In the genomic region with DNA sequence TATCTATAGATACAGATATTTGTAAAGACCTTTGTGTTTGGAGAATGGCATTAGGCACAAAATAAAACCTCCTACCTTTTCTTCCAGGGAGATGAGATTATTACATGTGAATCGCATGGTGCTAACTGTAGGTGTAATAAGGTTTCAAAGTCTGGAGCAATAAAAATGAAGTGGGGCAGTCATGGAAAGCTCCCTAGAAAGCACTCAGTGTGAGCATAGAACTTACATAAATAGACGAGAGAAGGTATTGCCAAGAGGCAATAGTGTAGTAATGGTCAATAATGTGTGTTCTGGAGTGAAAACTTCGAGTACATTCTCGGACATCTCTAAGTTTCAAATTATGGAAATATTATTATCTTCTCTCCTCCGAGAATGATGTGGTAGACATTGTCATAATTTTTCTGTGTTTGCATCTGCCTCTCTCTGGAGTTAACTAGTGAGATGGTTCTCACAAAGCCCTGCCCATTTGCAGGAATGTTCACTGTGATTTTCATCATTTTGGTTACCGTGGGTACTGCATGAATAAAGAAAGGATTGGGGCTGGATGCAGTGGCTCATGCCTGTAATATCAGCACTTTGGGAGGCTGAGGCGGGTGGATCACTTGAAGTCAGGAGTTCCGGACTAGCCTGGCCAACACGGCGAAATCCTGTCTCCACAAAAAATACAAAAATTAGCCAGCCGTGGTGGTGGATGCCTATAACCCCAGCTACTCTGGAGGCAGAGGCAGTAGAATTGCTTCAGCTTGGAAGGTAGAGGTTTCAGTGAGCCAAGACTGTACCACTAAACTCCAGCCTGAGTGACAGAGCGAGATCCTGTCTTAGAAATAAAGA, we compare ENCODE assay signal across 11 cellular contexts. TPM values are rescaled to one million over a fixed set of nuclear protein-coding genes. Genes with fewer than 3 reads are reported as not detected.
DNase-seq lines count a peak whose midpoint lies in the region; ATAC-seq and TF ChIP-seq lines count a peak whose summit lies in the region.
"Had no signal": no experiment of that assay in that cellular context is flagged by ENCODE, and none has a peak within 500 bp of the region (broad histone marks: within the 10 kb centered on the region; RNA-seq: fewer than 3 reads in every experiment).

No MANE protein-coding gene starts in this region.

- peaks cover 21% of the 10 kb centered on the region for H3K4me1 Mint-ChIP-seq in activated T-helper 1 cell treated with anti-CD3 and anti-CD28 coated beads, Interleukin-12 subunit alpha, Interleukin-12 subunit beta, Interleukin-2, Interleukin-4 antibody, amounts not matched to agents 30 ng/mL and 10 ng/mL and 1 ng/mL, durations not matched to agents 14 hours and 24 hours and 36 hours (ENCODE audit: low read depth)

- H3K27me3 ChIP-seq in smooth muscle cell (ENCODE audit: low read depth) = no peaks in the 10 kb centered on the region
- H3K27me3 ChIP-seq: stomach had no signal

- TF ChIP-seq CTCF in smooth muscle cell (IDR thresholded peaks at IDR 0.05; ENCODE audit: borderline replicate concordance, insufficient read depth, poor library complexity, severe bottlenecking) = no peak

- peaks cover 34% of the 10 kb centered on the region for H3K36me3 Mint-ChIP-seq in activated T-helper 1 cell treated with anti-CD3 and anti-CD28 coated beads, Interleukin-12 subunit alpha, Interleukin-12 subunit beta, Interleukin-2, Interleukin-4 antibody, amounts not matched to agents 30 ng/mL and 10 ng/mL and 1 ng/mL, durations not matched to agents 14 hours and 24 hours and 36 hours (ENCODE audit: low read depth)

- H3K27ac Mint-ChIP-seq in activated T-helper 1 cell treated with anti-CD3 and anti-CD28 coated beads, Interleukin-12 subunit alpha, Interleukin-12 subunit beta, Interleukin-2, Interleukin-4 antibody, amounts not matched to agents 30 ng/mL and 10 ng/mL and 1 ng/mL, durations not matched to agents 14 hours and 24 hours and 36 hours = peak overlapping the region; percentile 23

- H2AFZ ChIP-seq in smooth muscle cell (ENCODE audit: low read depth) = no peak overlapping the region

- DNase-seq in GOT3 (lab: John Stamatoyannopoulos, UW) (peak; percentile 38), foreskin melanocyte (peak; percentile 71), smooth muscle cell (lab: John Stamatoyannopoulos, UW; ENCODE audit: unreplicated experiment) (no peak), Kasumi-1 (lab: John Stamatoyannopoulos, UW) (no peak)
- no peak for DNase-seq in activated T-helper 1 cell treated with anti-CD3 and anti-CD28 coated beads, Interleukin-12 subunit alpha, Interleukin-12 subunit beta, Interleukin-2, Interleukin-4 antibody, amounts not matched to agents 30 ng/mL and 10 ng/mL and 1 ng/mL, durations not matched to agents 14 hours and 24 hours and 36 hours (ENCODE audit: low spot score)
- DNase-seq in stimulated activated CD4-positive, alpha-beta T cell treated with anti-CD3 and anti-CD28 coated beads, Interleukin-4, amount 100 ng/mL, for 24 hours = no peak
- DNase-seq: NCI-H2107, stomach had no signal

- no peaks in the 10 kb centered on the region for H3K9me3 ChIP-seq in smooth muscle cell (replicated peaks; ENCODE audit: low read depth)
- H3K9me3 ChIP-seq: stomach had no signal

- ATAC-seq in GM18520 (IDR thresholded peaks at IDR 0.05; ENCODE audit: unreplicated experiment) (no peak), GM21786 (IDR thresholded peaks at IDR 0.05; ENCODE audit: unreplicated experiment) (no peak)

- H3K4me1 ChIP-seq in smooth muscle cell (ENCODE audit: low read depth) = no peaks in the 10 kb centered on the region

- H3K36me3 ChIP-seq in smooth muscle cell (ENCODE audit: low read depth) = peaks cover 30% of the 10 kb centered on the region

- H3K4me3 Mint-ChIP-seq in activated T-helper 1 cell treated with anti-CD3 and anti-CD28 coated beads, Interleukin-12 subunit alpha, Interleukin-12 subunit beta, Interleukin-2, Interleukin-4 antibody, amounts not matched to agents 30 ng/mL and 10 ng/mL and 1 ng/mL, durations not matched to agents 14 hours and 24 hours and 36 hours = no peak overlapping the region

- H3K9ac ChIP-seq in smooth muscle cell (ENCODE audit: low read depth) = no peak overlapping the region

- H3K27me3 Mint-ChIP-seq in activated T-helper 1 cell treated with anti-CD3 and anti-CD28 coated beads, Interleukin-12 subunit alpha, Interleukin-12 subunit beta, Interleukin-2, Interleukin-4 antibody, amounts not matched to agents 30 ng/mL and 10 ng/mL and 1 ng/mL, durations not matched to agents 14 hours and 24 hours and 36 hours (ENCODE audit: insufficient read depth) = no peaks in the 10 kb centered on the region
- H3K27me3 Mint-ChIP-seq: progenitor cell of endocrine pancreas had no signal

- no peak overlapping the region for H3K4me2 ChIP-seq in smooth muscle cell

- peaks cover 49% of the 10 kb centered on the region for H3F3A ChIP-seq in smooth muscle cell (ENCODE audit: low read depth)

- H3K27ac ChIP-seq in smooth muscle cell (ENCODE audit: low read depth) = peak overlapping the region; percentile 99

- H3K4me3 ChIP-seq in smooth muscle cell = no peak overlapping the region
- H3K4me3 ChIP-seq: stomach had no signal

- intact Hi-C loops in activated T-helper 1 cell treated with anti-CD3 and anti-CD28 coated beads, Interleukin-12 subunit alpha, Interleukin-12 subunit beta, Interleukin-2, Interleukin-4 antibody, amounts not matched to agents 30 ng/mL and 10 ng/mL and 1 ng/mL, durations not matched to agents 14 hours and 24 hours and 36 hours (cut with micrococcal nuclease) = no loop called here

- 46% methylated on average over 12 of the region's 12 CpGs for WGBS in smooth muscle cell (ENCODE audit: low lambda C conversion rate)

- peaks cover 51% of the 10 kb centered on the region for H4K20me1 ChIP-seq in smooth muscle cell (ENCODE audit: low read depth)

- H3K9me3 Mint-ChIP-seq in activated T-helper 1 cell treated with anti-CD3 and anti-CD28 coated beads, Interleukin-12 subunit alpha, Interleukin-12 subunit beta, Interleukin-2, Interleukin-4 antibody, amounts not matched to agents 30 ng/mL and 10 ng/mL and 1 ng/mL, durations not matched to agents 14 hours and 24 hours and 36 hours = no peaks in the 10 kb centered on the region

- H3K79me2 ChIP-seq in smooth muscle cell (ENCODE audit: low read depth) = peaks cover 19% of the 10 kb centered on the region

RNA-seq across cellular contexts. Expression of a gene that starts 10.6 kb away (rescaled TPM):
- 192 and 193 TPM in 2 replicates for total RNA-seq in activated T-helper 1 cell treated with anti-CD3 and anti-CD28 coated beads, Interleukin-12 subunit alpha, Interleukin-12 subunit beta, Interleukin-2, Interleukin-4 antibody, amounts not matched to agents 30 ng/mL and 10 ng/mL and 1 ng/mL, durations not matched to agents 14 hours and 24 hours and 36 hours
- total RNA-seq in smooth muscle cell = 6,093 and 6,435 TPM in 2 replicates
- 2,741 and 3,198 TPM in 2 replicates for polyA plus RNA-seq in smooth muscle cell

RNA-seq across cellular contexts. Expression of a gene that starts 37.2 kb away (rescaled TPM):
- 3.3 and 4.2 TPM in 2 replicates for total RNA-seq in activated T-helper 1 cell treated with anti-CD3 and anti-CD28 coated beads, Interleukin-12 subunit alpha, Interleukin-12 subunit beta, Interleukin-2, Interleukin-4 antibody, amounts not matched to agents 30 ng/mL and 10 ng/mL and 1 ng/mL, durations not matched to agents 14 hours and 24 hours and 36 hours
- 7.3 and 13.8 TPM in 2 replicates for total RNA-seq in smooth muscle cell
- 2.5 and 3.7 TPM in 2 replicates for polyA plus RNA-seq in smooth muscle cell

Comparison
In these comparisons a context has a peak if more than half of its experiments do, and no peak if none do; other contexts are left out.
1. DNase-seq: peak in GOT3 (single experiment) and foreskin melanocyte (single experiment); none in activated T-helper 1 cell treated with anti-CD3 and anti-CD28 coated beads, Interleukin-12 subunit alpha, Interleukin-12 subunit beta, Interleukin-2, Interleukin-4 antibody, amounts not matched to agents 30 ng/mL and 10 ng/mL and 1 ng/mL, durations not matched to agents 14 hours and 24 hours and 36 hours (single experiment), smooth muscle cell (single experiment), stimulated activated CD4-positive, alpha-beta T cell treated with anti-CD3 and anti-CD28 coated beads, Interleukin-4, amount 100 ng/mL, for 24 hours (single experiment) and Kasumi-1 (0 of 2).
2. RNA of a gene that starts 10.6 kb away (total RNA-seq): 6,093 to 6,435 TPM in smooth muscle cell; 192 to 193 TPM in activated T-helper 1 cell treated with anti-CD3 and anti-CD28 coated beads, Interleukin-12 subunit alpha, Interleukin-12 subunit beta, Interleukin-2, Interleukin-4 antibody, amounts not matched to agents 30 ng/mL and 10 ng/mL and 1 ng/mL, durations not matched to agents 14 hours and 24 hours and 36 hours; every median in the first group is over 10 times any median in the second.